1 cellular context compared by ENCODE assay signal in genomic region chr5:61301820-61302563, GRCh38.
TF ChIP-seq lines count a peak whose summit lies in the region.

No MANE protein-coding gene starts in this region.

TF ChIP-seq in HepG2, 621 proteins besides CTCF, POLR2A, EP300 and RAD21 (continued from another document and continues in another):
- TF ChIP-seq SMARCE1 (IDR thresholded peaks at IDR 0.05; ENCODE audit: borderline replicate concordance) (peak; percentile 91; the same call in 1 of the 2 replicates), ZBTB7B (CRISPR knock-in tag; IDR thresholded peaks at IDR 0.05) (peak; percentile 53; the same call in 1 of the 2 replicates), FOXA3 (CRISPR knock-in tag; IDR thresholded peaks at IDR 0.05) (peak; percentile 75), ELF1 (CRISPR knock-in tag; IDR thresholded peaks at IDR 0.05) (peak; percentile 17; the same call in 1 of the 2 replicates), CHD4 (IDR thresholded peaks at IDR 0.05; ENCODE audit: borderline replicate concordance, low read length) (no peak), MXD4 (CRISPR knock-in tag; IDR thresholded peaks at IDR 0.05) (0 out of 2 replicates have a peak, but pooled peaks have one; percentile 53), YEATS2 (CRISPR knock-in tag; IDR thresholded peaks at IDR 0.05; ENCODE audit: borderline replicate concordance) (peak; percentile 77; the same call in 1 of the 2 replicates), THAP11 (CRISPR knock-in tag; IDR thresholded peaks at IDR 0.05) (peak; percentile 74), SKIL (CRISPR knock-in tag; IDR thresholded peaks at IDR 0.05; ENCODE audit: borderline replicate concordance) (no peak), ZNF260 (CRISPR knock-in tag; IDR thresholded peaks at IDR 0.05; ENCODE audit: borderline replicate concordance, low read depth) (no peak), RFX1 (IDR thresholded peaks at IDR 0.05) (no peak), ZNF225 (CRISPR knock-in tag; IDR thresholded peaks at IDR 0.05) (no peak), ELF4 (CRISPR knock-in tag; IDR thresholded peaks at IDR 0.05; ENCODE audit: borderline replicate concordance) (no peak), ZNF75D (CRISPR knock-in tag; IDR thresholded peaks at IDR 0.05; ENCODE audit: borderline replicate concordance) (no peak), NFE2 (CRISPR knock-in tag; IDR thresholded peaks at IDR 0.05) (peak; percentile 64; the same call in 1 of the 2 replicates), SP5 (CRISPR knock-in tag; IDR thresholded peaks at IDR 0.05; ENCODE audit: borderline replicate concordance, low read depth) (no peak), ZNF296 (CRISPR knock-in tag; conservative IDR thresholded peaks at IDR 0.05) (no peak), ZNF224 (CRISPR knock-in tag; IDR thresholded peaks at IDR 0.05) (no peak), SMAD1 (CRISPR knock-in tag; IDR thresholded peaks at IDR 0.05; ENCODE audit: borderline replicate concordance, low read depth) (0 out of 2 replicates have a peak, but pooled peaks have one; percentile 21), ZNF335 (CRISPR knock-in tag; IDR thresholded peaks at IDR 0.05) (peak; percentile 78; the same call in 1 of the 2 replicates), CEBPB (IDR thresholded peaks at IDR 0.05; ENCODE audit: borderline replicate concordance, low read depth, low read length) (peak; percentile 93), ZNF264 (CRISPR knock-in tag; IDR thresholded peaks at IDR 0.05) (peak; percentile 87; the same call in 1 of the 2 replicates), ZNF232 (CRISPR knock-in tag; IDR thresholded peaks at IDR 0.05; ENCODE audit: borderline replicate concordance) (no peak; the same call in 1 of the 2 replicates), NR2F6 (IDR thresholded peaks at IDR 0.05) (0 out of 2 replicates have a peak, but pooled peaks have one; percentile 15), NR2F6 (CRISPR knock-in tag; IDR thresholded peaks at IDR 0.05) (peak; percentile 28; the same call in 1 of the 2 replicates), SRF (IDR thresholded peaks at IDR 0.05; ENCODE audit: low read depth, low read length) (no peak), DMAP1 (CRISPR knock-in tag; IDR thresholded peaks at IDR 0.05) (peak; percentile 76; the same call in 1 of the 2 replicates), ZNF556 (CRISPR knock-in tag; IDR thresholded peaks at IDR 0.05; ENCODE audit: borderline replicate concordance) (peak; percentile 84; the same call in 1 of the 2 replicates), JUN (CRISPR knock-in tag; IDR thresholded peaks at IDR 0.05) (peak; percentile 88), ZNF282 (IDR thresholded peaks at IDR 0.05; ENCODE audit: partially characterized antibody) (no peak), SETDB1 (CRISPR knock-in tag; IDR thresholded peaks at IDR 0.05; ENCODE audit: borderline replicate concordance) (no peak), ZNF557 (CRISPR knock-in tag; IDR thresholded peaks at IDR 0.05) (0 out of 2 replicates have a peak, but pooled peaks have one; percentile 56), IKZF5 (CRISPR knock-in tag; IDR thresholded peaks at IDR 0.05) (peak; percentile 72; the same call in 1 of the 2 replicates), DBP (CRISPR knock-in tag; IDR thresholded peaks at IDR 0.05; ENCODE audit: not compliant biosample characterization) (no peak), RXRB (CRISPR knock-in tag; IDR thresholded peaks at IDR 0.05; ENCODE audit: borderline replicate concordance) (peak; percentile 52; the same call in 1 of the 2 replicates), NFKBIZ (CRISPR knock-in tag; IDR thresholded peaks at IDR 0.05) (peak; percentile 55; the same call in 1 of the 2 replicates), PREB (CRISPR knock-in tag; IDR thresholded peaks at IDR 0.05) (no peak), MEIS2 (CRISPR knock-in tag; IDR thresholded peaks at IDR 0.05) (peak; percentile 83), NCOA2 (CRISPR knock-in tag; IDR thresholded peaks at IDR 0.05) (peak; percentile 74), ATF7-NPFF (CRISPR knock-in tag; IDR thresholded peaks at IDR 0.05; ENCODE audit: low read depth) (peak; percentile 25; the same call in 1 of the 2 replicates), ARNT2 (CRISPR knock-in tag; IDR thresholded peaks at IDR 0.05; ENCODE audit: low read depth) (0 out of 2 replicates have a peak, but pooled peaks have one; percentile 36), ARID5B (CRISPR knock-in tag; IDR thresholded peaks at IDR 0.05) (peak; percentile 95), KDM2A (CRISPR knock-in tag; IDR thresholded peaks at IDR 0.05; ENCODE audit: borderline replicate concordance, low read depth) (peak; percentile 74; the same call in 1 of the 2 replicates), BCL3 (CRISPR knock-in tag; IDR thresholded peaks at IDR 0.05) (no peak), MIER2 (CRISPR knock-in tag; IDR thresholded peaks at IDR 0.05) (peak; percentile 76; the same call in 1 of the 2 replicates), SMC3 (IDR thresholded peaks at IDR 0.05; ENCODE audit: low read length) (peak; percentile 33; the same call in 1 of the 2 replicates), POLR2AphosphoS2 (IDR thresholded peaks at IDR 0.05; ENCODE audit: low read depth, low read length) (no peak), ZNF326 (CRISPR knock-in tag; IDR thresholded peaks at IDR 0.05; ENCODE audit: borderline replicate concordance) (no peak), HCFC1 (IDR thresholded peaks at IDR 0.05; ENCODE audit: low read depth, low read length) (no peak), FOSL2 (CRISPR knock-in tag; IDR thresholded peaks at IDR 0.05) (peak; percentile 99)
- TF ChIP-seq, protein P1, sequence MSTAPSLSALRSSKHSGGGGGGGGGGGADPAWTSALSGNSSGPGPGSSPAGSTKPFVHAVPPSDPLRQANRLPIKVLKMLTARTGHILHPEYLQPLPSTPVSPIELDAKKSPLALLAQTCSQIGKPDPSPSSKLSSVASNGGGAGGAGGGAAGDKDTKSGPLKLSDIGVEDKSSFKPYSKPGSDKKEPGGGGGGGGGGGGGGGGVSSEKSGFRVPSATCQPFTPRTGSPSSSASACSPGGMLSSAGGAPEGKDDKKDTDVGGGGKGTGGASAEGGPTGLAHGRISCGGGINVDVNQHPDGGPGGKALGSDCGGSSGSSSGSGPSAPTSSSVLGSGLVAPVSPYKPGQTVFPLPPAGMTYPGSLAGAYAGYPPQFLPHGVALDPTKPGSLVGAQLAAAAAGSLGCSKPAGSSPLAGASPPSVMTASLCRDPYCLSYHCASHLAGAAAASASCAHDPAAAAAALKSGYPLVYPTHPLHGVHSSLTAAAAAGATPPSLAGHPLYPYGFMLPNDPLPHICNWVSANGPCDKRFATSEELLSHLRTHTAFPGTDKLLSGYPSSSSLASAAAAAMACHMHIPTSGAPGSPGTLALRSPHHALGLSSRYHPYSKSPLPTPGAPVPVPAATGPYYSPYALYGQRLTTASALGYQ (CRISPR knock-in tag; IDR thresholded peaks at IDR 0.05) = peak; percentile 77; the same call in 1 of the 2 replicates
- TF ChIP-seq, protein P2, sequence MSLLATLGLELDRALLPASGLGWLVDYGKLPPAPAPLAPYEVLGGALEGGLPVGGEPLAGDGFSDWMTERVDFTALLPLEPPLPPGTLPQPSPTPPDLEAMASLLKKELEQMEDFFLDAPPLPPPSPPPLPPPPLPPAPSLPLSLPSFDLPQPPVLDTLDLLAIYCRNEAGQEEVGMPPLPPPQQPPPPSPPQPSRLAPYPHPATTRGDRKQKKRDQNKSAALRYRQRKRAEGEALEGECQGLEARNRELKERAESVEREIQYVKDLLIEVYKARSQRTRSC (CRISPR knock-in tag; IDR thresholded peaks at IDR 0.05; ENCODE audit: low read depth) = no peak
- TF ChIP-seq, protein P3, sequence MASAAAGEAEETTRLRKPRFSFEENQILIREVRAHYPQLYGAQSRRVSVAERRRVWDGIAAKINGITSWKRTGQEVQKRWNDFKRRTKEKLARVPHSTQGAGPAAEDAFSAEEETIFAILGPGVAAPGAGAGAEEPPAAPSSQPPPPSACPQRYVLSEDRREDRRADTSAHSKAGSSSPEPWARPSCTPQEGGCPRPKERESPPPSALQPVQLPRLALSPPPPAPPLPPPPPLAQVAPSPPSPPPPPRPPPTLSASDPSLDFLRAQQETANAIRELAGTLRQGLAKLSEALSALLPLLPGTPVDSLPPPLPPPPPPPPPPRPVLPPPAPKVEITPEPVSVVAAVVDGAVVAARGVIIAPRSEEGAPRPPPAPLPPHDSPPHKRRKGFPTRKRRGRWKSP (CRISPR knock-in tag; IDR thresholded peaks at IDR 0.05) = peak; percentile 64; the same call in 1 of the 2 replicates
- TF ChIP-seq, protein P4, sequence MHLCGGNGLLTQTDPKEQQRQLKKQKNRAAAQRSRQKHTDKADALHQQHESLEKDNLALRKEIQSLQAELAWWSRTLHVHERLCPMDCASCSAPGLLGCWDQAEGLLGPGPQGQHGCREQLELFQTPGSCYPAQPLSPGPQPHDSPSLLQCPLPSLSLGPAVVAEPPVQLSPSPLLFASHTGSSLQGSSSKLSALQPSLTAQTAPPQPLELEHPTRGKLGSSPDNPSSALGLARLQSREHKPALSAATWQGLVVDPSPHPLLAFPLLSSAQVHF (CRISPR knock-in tag; IDR thresholded peaks at IDR 0.05) = no peak
